7 cellular contexts compared by ENCODE assay signal in genomic region chr20:37551660-37552059, GRCh38. TPM values are rescaled to one million over a fixed set of nuclear protein-coding genes. Genes with fewer than 3 reads are reported as not detected.
"Had no signal": no experiment of that assay in that cellular context is flagged by ENCODE, and none has a peak within 500 bp of the region (broad histone marks: within the 10 kb centered on the region; RNA-seq: fewer than 3 reads in every experiment).

No MANE protein-coding gene starts in this region.

RNA-seq across cellular contexts. Expression of gene NNAT, which starts 30.6 kb away (rescaled TPM):
- total RNA-seq: activated CD8-positive, alpha-beta memory T cell treated with anti-CD3 and anti-CD28 coated beads, Interleukin-2, amount 10 ng/mL, durations not matched to agents 7 days and 5 days; activated T-helper 2 cell treated with anti-CD3 and anti-CD28 coated beads, Interferon-gamma antibody, Interleukin-2, Interleukin-4, amounts not matched to agents 10 μg/mL and 5 μg/mL and 100 μg/mL, durations not matched to agents 14 hours and 24 hours and 36 hours; ascending aorta; bronchial epithelial cell; T-helper 1 cell treated with Interleukin-12 subunit alpha and Interleukin-12 subunit beta and Interleukin-4 antibody, amounts not matched to agents 30 ng/mL and 1 ng/mL, for 36 hours; T-helper 17 cell; T-helper 2 cell treated with Interferon-gamma antibody and Interleukin-4, amounts not matched to agents 100 ng/mL and 5 ng/mL, for 36 hours had no signal
